Comparison of ENCODE assay signal across 24 cellular contexts in the genomic region with DNA sequence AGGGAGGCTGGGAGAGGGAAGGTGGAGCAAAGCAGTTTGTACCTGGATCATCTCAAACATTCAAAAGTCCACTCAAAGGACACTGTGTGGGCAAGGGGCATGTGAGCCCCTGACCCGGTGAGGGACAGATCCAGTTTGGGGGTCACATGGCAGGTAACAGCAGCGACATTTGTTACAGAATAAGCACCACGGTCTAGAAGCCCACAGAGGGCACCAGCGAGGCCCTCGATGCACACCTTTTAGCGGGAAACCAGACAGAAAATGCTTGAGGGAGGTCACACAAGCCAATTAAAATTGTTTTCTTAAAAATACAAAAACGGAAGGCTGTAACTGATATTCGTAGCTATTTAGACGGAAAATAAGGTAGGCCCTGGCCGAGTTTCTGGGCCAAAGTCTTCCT.
A peak's percentile ranks its signal among the peaks of the same experiment; 100 is the strongest.
DNase-seq lines count a peak whose midpoint lies in the region; ATAC-seq, FAIRE-seq and TF ChIP-seq lines count a peak whose summit lies in the region.
"Had no signal": no experiment of that assay in that cellular context is flagged by ENCODE, and none has a peak within 500 bp of the region (broad histone marks: within the 10 kb centered on the region; RNA-seq: fewer than 3 reads in every experiment).

No MANE protein-coding gene starts in this region.

- H3K4me3 ChIP-seq in A673 (ENCODE audit: low read depth, low read length, poor library complexity, severe bottlenecking) (no peak overlapping the region), GM23338 (no peak overlapping the region), PC-3 (ENCODE audit: low read length) (no peak overlapping the region), iPS DF 6.9 (ENCODE audit: low read length) (no peak overlapping the region)
- H3K4me3 ChIP-seq: heart right ventricle, smooth muscle cell had no signal

- H3K27ac ChIP-seq in A673 (ENCODE audit: low read depth, low read length, poor library complexity, severe bottlenecking) = no peak overlapping the region
- no peak overlapping the region for H3K27ac ChIP-seq in GM23338 (ENCODE audit: low read depth)
- no peak overlapping the region for H3K27ac ChIP-seq in PC-3 (ENCODE audit: low read length)
- no peak overlapping the region for H3K27ac ChIP-seq in iPS DF 6.9 (ENCODE audit: low read length)
- H3K27ac ChIP-seq: epithelial cell of prostate had no signal

- no peaks in the 10 kb centered on the region for H3K9me3 ChIP-seq in A673 (ENCODE audit: low read depth, low read length, poor library complexity, severe bottlenecking)
- no peaks in the 10 kb centered on the region for H3K9me3 ChIP-seq in PC-3 (ENCODE audit: low read length)
- H3K9me3 ChIP-seq in iPS DF 6.9 (ENCODE audit: control insufficient read depth, insufficient read depth, low read length) = no peaks in the 10 kb centered on the region
- H3K9me3 ChIP-seq: heart right ventricle had no signal

- no peak overlapping the region for H2AFZ ChIP-seq in GM23338
- H2AFZ ChIP-seq in PC-3 (ENCODE audit: low read length) = no peak overlapping the region

- intact Hi-C loops in A673 (cut with micrococcal nuclease; ENCODE audit: unreplicated experiment) = no loop called here
- intact Hi-C loops in PC-3 (cut with micrococcal nuclease) = no loop called here

- H3K79me2 ChIP-seq in GM23338 (replicated peaks; ENCODE audit: insufficient read depth) (no peaks in the 10 kb centered on the region), PC-3 (ENCODE audit: low read length) (no peaks in the 10 kb centered on the region)

- H3K4me2 ChIP-seq in GM23338 = no peak overlapping the region
- H3K4me2 ChIP-seq in PC-3 (ENCODE audit: low read length) = no peak overlapping the region
- H3K4me2 ChIP-seq: smooth muscle cell had no signal

- H3K27me3 Mint-ChIP-seq in GM23338 (ENCODE audit: insufficient read depth, low read depth, poor library complexity) = peaks cover 5% of the 10 kb centered on the region
- no peaks in the 10 kb centered on the region for H3K27me3 Mint-ChIP-seq in stimulated activated naive CD8-positive, alpha-beta T cell treated with anti-CD3 and anti-CD28 coated beads, Interleukin-15, amount 100 ng/mL, for 72 hours
- H3K27me3 Mint-ChIP-seq: activated naive CD8-positive, alpha-beta T cell treated with anti-CD3 and anti-CD28 coated beads for 36 hours had no signal

- TF ChIP-seq POLR2A in GM12891 (IDR thresholded peaks at IDR 0.05; ENCODE audit: low read depth, low read length) = no peak

- ATAC-seq in GM23338 (peak; percentile 70), PC-3 (no peak)
- no peak for ATAC-seq in stimulated activated naive CD8-positive, alpha-beta T cell treated with anti-CD3 and anti-CD28 coated beads, Interleukin-15, amount 100 ng/mL, for 72 hours

- H3K4me1 ChIP-seq in A673 (ENCODE audit: insufficient read depth, low read length, poor library complexity, severe bottlenecking) = no peaks in the 10 kb centered on the region
- no peaks in the 10 kb centered on the region for H3K4me1 ChIP-seq in GM23338 (ENCODE audit: insufficient read depth)
- no peaks in the 10 kb centered on the region for H3K4me1 ChIP-seq in PC-3 (ENCODE audit: insufficient read depth, low read length)
- no peaks in the 10 kb centered on the region; the same call in 1 of the 2 replicates for H3K4me1 ChIP-seq in iPS DF 6.9 (ENCODE audit: control insufficient read depth, insufficient read depth, low read length)

- H3K4me3 Mint-ChIP-seq in GM23338 = no peak overlapping the region
- H3K4me3 Mint-ChIP-seq in stimulated activated naive CD8-positive, alpha-beta T cell treated with anti-CD3 and anti-CD28 coated beads, Interleukin-15, amount 100 ng/mL, for 72 hours = no peak overlapping the region
- H3K4me3 Mint-ChIP-seq: activated naive CD8-positive, alpha-beta T cell treated with anti-CD3 and anti-CD28 coated beads for 36 hours; immature natural killer cell had no signal

- H3K9me3 Mint-ChIP-seq in GM23338 = no peaks in the 10 kb centered on the region
- H3K9me3 Mint-ChIP-seq in stimulated activated naive CD8-positive, alpha-beta T cell treated with anti-CD3 and anti-CD28 coated beads, Interleukin-15, amount 100 ng/mL, for 72 hours = no peaks in the 10 kb centered on the region
- H3K9me3 Mint-ChIP-seq: activated naive CD8-positive, alpha-beta T cell treated with anti-CD3 and anti-CD28 coated beads for 36 hours; immature natural killer cell had no signal

- H3K36me3 Mint-ChIP-seq in GM23338 (ENCODE audit: low read depth) = peaks cover 3% of the 10 kb centered on the region
- H3K36me3 Mint-ChIP-seq: activated naive CD8-positive, alpha-beta T cell treated with anti-CD3 and anti-CD28 coated beads for 36 hours had no signal

- TF ChIP-seq CTCF in A673 (conservative IDR thresholded peaks at IDR 0.05; ENCODE audit: low read depth, low read length) = peak; percentile 31; the same call in 1 of the 2 replicates
- TF ChIP-seq CTCF in GM23338 (conservative IDR thresholded peaks at IDR 0.05; ENCODE audit: low read depth in 2 of 2) = peak; percentile 48 to 53
- peak; percentile 12; the same call in 1 of the 2 replicates for TF ChIP-seq CTCF in PC-3 (conservative IDR thresholded peaks at IDR 0.05; ENCODE audit: low read depth, low read length)

- FAIRE-seq in GM12891 (lab: Jason Lieb, UNC) = no peak
- FAIRE-seq: HTR-8/SVneo had no signal

- CTCF ChIA-PET in A673 (lab: Charles Lee) = no interaction called here
- CTCF ChIA-PET in PC-3 (lab: Charles Lee) = no interaction called here

- H3K4me1 Mint-ChIP-seq in GM23338 = peaks cover 10% of the 10 kb centered on the region
- H3K4me1 Mint-ChIP-seq in stimulated activated naive CD8-positive, alpha-beta T cell treated with anti-CD3 and anti-CD28 coated beads, Interleukin-15, amount 100 ng/mL, for 72 hours = peaks cover 9% of the 10 kb centered on the region

- BruUV-seq in A673 (replicated peaks; lab: Mats Ljungman, UMichigan) (no TSS peak), PC-3 (replicated peaks; lab: Mats Ljungman, UMichigan) (no TSS peak)

- no peaks in the 10 kb centered on the region for H3K9me2 ChIP-seq in GM23338 (ENCODE audit: insufficient read depth)
- H3K9me2 ChIP-seq in PC-3 (replicated peaks; ENCODE audit: low read length) = no peaks in the 10 kb centered on the region

- WGBS in iPS DF 6.9 (ENCODE audit: insufficient coverage, insufficient read length) = no CpG with 5 or more reads among the region's 10 CpGs

- no peak overlapping the region for H3K9ac ChIP-seq in PC-3 (ENCODE audit: low read length)

- POLR2A ChIA-PET in A673 (lab: Charles Lee; ENCODE audit: low non-redundant PET) (no interaction called here), PC-3 (lab: Charles Lee; ENCODE audit: unreplicated experiment) (no interaction called here)

- H3K27me3 ChIP-seq in A673 (replicated peaks; ENCODE audit: insufficient read depth, low read depth, low read length, poor library complexity) = no peaks in the 10 kb centered on the region
- H3K27me3 ChIP-seq in GM23338 (ENCODE audit: insufficient read depth) = no peaks in the 10 kb centered on the region
- no peaks in the 10 kb centered on the region for H3K27me3 ChIP-seq in PC-3 (ENCODE audit: low read length)
- no peaks in the 10 kb centered on the region for H3K27me3 ChIP-seq in iPS DF 6.9 (ENCODE audit: control insufficient read depth, insufficient read depth, low read length)
- H3K27me3 ChIP-seq: heart right ventricle had no signal

- H3K27ac Mint-ChIP-seq in GM23338 = no peak overlapping the region
- H3K27ac Mint-ChIP-seq in stimulated activated naive CD8-positive, alpha-beta T cell treated with anti-CD3 and anti-CD28 coated beads, Interleukin-15, amount 100 ng/mL, for 72 hours = peak overlapping the region in 1 of 2 donors; percentile 66
- H3K27ac Mint-ChIP-seq: activated naive CD8-positive, alpha-beta T cell treated with anti-CD3 and anti-CD28 coated beads for 36 hours had no signal

- H3K36me3 ChIP-seq in A673 (ENCODE audit: insufficient read depth, low read length, poor library complexity, severe bottlenecking) = no peaks in the 10 kb centered on the region
- H3K36me3 ChIP-seq in GM23338 (ENCODE audit: insufficient read depth) = no peaks in the 10 kb centered on the region
- H3K36me3 ChIP-seq in PC-3 (ENCODE audit: low read depth, low read length) = no peaks in the 10 kb centered on the region
- no peaks in the 10 kb centered on the region; the same call in 1 of the 2 replicates for H3K36me3 ChIP-seq in iPS DF 6.9 (ENCODE audit: control insufficient read depth, insufficient read depth, low read length)

- H4K20me1 ChIP-seq in GM23338 (replicated peaks; ENCODE audit: insufficient read depth) = no peaks in the 10 kb centered on the region
- no peaks in the 10 kb centered on the region for H4K20me1 ChIP-seq in PC-3 (ENCODE audit: low read length)

- DNase-seq in A673 (ENCODE audit: low spot score) = no peak
- DNase-seq in GM23338 (ENCODE audit: low spot score) = peak; percentile 60
- DNase-seq in PC-3 = no peak
- DNase-seq in iPS DF 6.9 (ENCODE audit: low read depth, low spot score) = peak; percentile 9
- DNase-seq in stimulated activated CD4-positive, alpha-beta T cell treated with anti-CD3 and anti-CD28 coated beads, Interleukin-12 subunit alpha, Interleukin-12 subunit beta, amount 100 ng/mL, for 4 hours = no peak
- DNase-seq in NCI-H510A treated with DMSO at 0.1 percent for 48 hours (lab: John Stamatoyannopoulos, UW) = no peak
- DNase-seq in stimulated activated naive CD8-positive, alpha-beta T cell treated with anti-CD3 and anti-CD28 coated beads, Interleukin-15, amount 100 ng/mL, for 72 hours = no peak
- DNase-seq in GM12891 (ENCODE audit: insufficient read length, low spot score) = no peak
- DNase-seq: activated CD4-positive, alpha-beta T cell treated with anti-CD3 and anti-CD28 coated beads, Interleukin-2, amount 50 U/mL, for 48 hours; activated CD8-positive, alpha-beta memory T cell treated with anti-CD3 and anti-CD28 coated beads, Interleukin-2, amount 50 U/mL, for 4 hours; activated naive CD8-positive, alpha-beta T cell treated with anti-CD3 and anti-CD28 coated beads for 36 hours; cerebellar nuclear complex; heart right ventricle; immature natural killer cell; Kasumi-1; mesenchymal stem cell; NCI-H1092; NCI-H187 treated with DMSO at 0.1 percent for 48 hours; NCI-H748 treated with DMSO at 0.1 percent for 48 hours; substantia nigra; T1000 had no signal

- no peaks in the 10 kb centered on the region for H3F3A ChIP-seq in GM23338 (replicated peaks; ENCODE audit: low read depth)
- H3F3A ChIP-seq in PC-3 (ENCODE audit: low read length, unreplicated experiment) = no peaks in the 10 kb centered on the region

TF ChIP-seq in GM23338, 12 proteins besides CTCF, POLR2A, EP300 and RAD21:
- no peak for TF ChIP-seq ZNF114 (CRISPR knock-in tag; IDR thresholded peaks at IDR 0.05)
- TF ChIP-seq JUNB (IDR thresholded peaks at IDR 0.05; ENCODE audit: unreplicated experiment) = no peak

TF ChIP-seq in GM12891, 5 proteins besides CTCF, POLR2A, EP300 and RAD21:
- TF ChIP-seq POLR2AphosphoS5 (IDR thresholded peaks at IDR 0.05; ENCODE audit: low read depth, low read length) (no peak), TAF1 (IDR thresholded peaks at IDR 0.05; ENCODE audit: low read depth, low read length) (no peak), POU2F2 (IDR thresholded peaks at IDR 0.05; ENCODE audit: low read depth, low read length) (no peak), SPI1 (IDR thresholded peaks at IDR 0.05; ENCODE audit: low read depth, low read length) (no peak), PAX5 (IDR thresholded peaks at IDR 0.05; ENCODE audit: insufficient read depth, low read length, severe bottlenecking) (no peak)

Comparison
In these comparisons a context has a peak if more than half of its experiments do, and no peak if none do; other contexts are left out.
1. DNase-seq: peak in GM23338 (single experiment) and iPS DF 6.9 (single experiment); none in A673 (single experiment), PC-3 (single experiment), stimulated activated CD4-positive, alpha-beta T cell treated with anti-CD3 and anti-CD28 coated beads, Interleukin-12 subunit alpha, Interleukin-12 subunit beta, amount 100 ng/mL, for 4 hours (single experiment), NCI-H510A treated with DMSO at 0.1 percent for 48 hours (single experiment), stimulated activated naive CD8-positive, alpha-beta T cell treated with anti-CD3 and anti-CD28 coated beads, Interleukin-15, amount 100 ng/mL, for 72 hours (0 of 2) and GM12891 (single experiment).
2. Peak in every context shown above with its lines, with median percentiles within 50 percentile points of each other: CTCF ChIP-seq.